ENCODE assay signal across 18 cellular contexts in genomic region chr1:89999628-90000027, GRCh38.
"Had no signal": no experiment of that assay in that cellular context is flagged by ENCODE, and none has a peak within 500 bp of the region (broad histone marks: within the 10 kb centered on the region; RNA-seq: fewer than 3 reads in every experiment).

No MANE protein-coding gene starts in this region.

- H3K9me3 ChIP-seq: esophagus squamous epithelium, neutrophil, pancreas, right lobe of liver, testis, upper lobe of left lung had no signal

- H3K9me3 Mint-ChIP-seq: activated B cell treated with CpG ODN at 0.5 μM for 24 hours; activated CD4-positive, alpha-beta memory T cell treated with anti-CD3 and anti-CD28 coated beads, Interleukin-2, amount 10 ng/mL, durations not matched to agents 7 days and 5 days; effector memory CD8-positive, alpha-beta T cell; natural killer cell; stimulated activated naive CD8-positive, alpha-beta T cell treated with anti-CD3 and anti-CD28 coated beads, Interleukin-15, amount 100 ng/mL, for 72 hours; T-helper 1 cell treated with Interleukin-12 subunit alpha and Interleukin-12 subunit beta and Interleukin-4 antibody, amounts not matched to agents 30 μg/mL and 1 μg/mL, for 36 hours had no signal

- H3K36me3 Mint-ChIP-seq: natural killer cell had no signal

- H3K27ac Mint-ChIP-seq: activated B cell treated with CpG ODN at 0.5 μM for 24 hours; activated CD4-positive, alpha-beta memory T cell treated with anti-CD3 and anti-CD28 coated beads, Interleukin-2, amount 10 ng/mL, durations not matched to agents 7 days and 5 days; activated CD8-positive, alpha-beta memory T cell treated with anti-CD3 and anti-CD28 coated beads, Interleukin-2, amount 10 ng/mL, durations not matched to agents 7 days and 5 days; activated naive CD8-positive, alpha-beta T cell; natural killer cell; T-helper 1 cell treated with Interleukin-12 subunit alpha and Interleukin-12 subunit beta and Interleukin-4 antibody, amounts not matched to agents 30 μg/mL and 1 μg/mL, for 36 hours had no signal

- H3K27me3 Mint-ChIP-seq: activated B cell treated with CpG ODN at 0.5 μM for 24 hours; activated CD4-positive, alpha-beta memory T cell treated with anti-CD3 and anti-CD28 coated beads, Interleukin-2, amount 10 ng/mL, durations not matched to agents 7 days and 5 days; activated CD8-positive, alpha-beta memory T cell treated with anti-CD3 and anti-CD28 coated beads, Interleukin-2, amount 10 ng/mL, durations not matched to agents 7 days and 5 days; activated naive CD8-positive, alpha-beta T cell; effector memory CD8-positive, alpha-beta T cell; stimulated activated naive CD8-positive, alpha-beta T cell treated with anti-CD3 and anti-CD28 coated beads, Interleukin-15, amount 100 ng/mL, for 72 hours had no signal

- H3K36me3 ChIP-seq: neutrophil, pancreas, right lobe of liver had no signal

- H3K27ac ChIP-seq: esophagus squamous epithelium, neutrophil, pancreas, testis, upper lobe of left lung had no signal

- H3K27me3 ChIP-seq: esophagus squamous epithelium, neutrophil, pancreas, right lobe of liver, testis, upper lobe of left lung had no signal

- H3K4me3 Mint-ChIP-seq: activated B cell treated with CpG ODN at 0.5 μM for 24 hours; activated CD4-positive, alpha-beta memory T cell treated with anti-CD3 and anti-CD28 coated beads, Interleukin-2, amount 10 ng/mL, durations not matched to agents 7 days and 5 days; activated CD8-positive, alpha-beta memory T cell treated with anti-CD3 and anti-CD28 coated beads, Interleukin-2, amount 10 ng/mL, durations not matched to agents 7 days and 5 days; activated naive CD8-positive, alpha-beta T cell; effector memory CD8-positive, alpha-beta T cell; natural killer cell; stimulated activated naive CD8-positive, alpha-beta T cell treated with anti-CD3 and anti-CD28 coated beads, Interleukin-15, amount 100 ng/mL, for 72 hours; T-helper 1 cell treated with Interleukin-12 subunit alpha and Interleukin-12 subunit beta and Interleukin-4 antibody, amounts not matched to agents 30 μg/mL and 1 μg/mL, for 36 hours had no signal

- DNase-seq: activated B cell treated with CpG ODN at 0.5 μM for 24 hours; activated CD4-positive, alpha-beta memory T cell treated with anti-CD3 and anti-CD28 coated beads, Interleukin-2, amount 10 ng/mL, durations not matched to agents 7 days and 5 days; activated CD4-positive, alpha-beta T cell treated with anti-CD3 and anti-CD28 coated beads for 4 hours; activated CD8-positive, alpha-beta memory T cell treated with anti-CD3 and anti-CD28 coated beads, Interleukin-2, amount 10 ng/mL, durations not matched to agents 7 days and 5 days; amniotic stem cell; effector memory CD8-positive, alpha-beta T cell; esophagus squamous epithelium; natural killer cell; pancreas; right lobe of liver; small intestine; stimulated activated CD4-positive, alpha-beta T cell treated with anti-CD3 and anti-CD28 coated beads, Interleukin-4, amount 100 ng/mL, for 1 hour; stimulated activated naive CD8-positive, alpha-beta T cell treated with anti-CD3 and anti-CD28 coated beads, Interleukin-15, amount 100 ng/mL, for 72 hours; testis; upper lobe of left lung had no signal

- H3K4me3 ChIP-seq: esophagus squamous epithelium, pancreas, right lobe of liver, testis, upper lobe of left lung had no signal
